25 cellular contexts compared by ENCODE assay signal in the genomic region with DNA sequence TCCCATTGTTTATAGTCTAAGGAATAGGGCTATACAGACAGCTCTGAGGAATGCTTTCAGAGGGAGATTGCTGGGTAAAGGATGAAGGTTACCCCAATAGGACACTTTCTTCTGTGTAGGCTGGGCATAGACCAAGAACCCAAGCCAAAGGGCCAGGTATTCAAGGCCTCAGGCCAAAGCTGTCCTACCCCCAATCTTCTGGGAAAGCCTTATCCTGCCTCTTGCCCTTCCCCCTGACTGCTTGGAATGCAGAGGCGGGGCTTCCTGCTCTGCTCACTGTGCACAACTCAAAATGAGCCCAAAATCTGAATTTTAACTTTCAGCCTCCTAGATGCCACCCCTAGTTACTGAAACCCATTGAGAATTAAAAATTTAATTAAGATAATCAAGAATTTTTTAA. TPM values are rescaled to one million over a fixed set of nuclear protein-coding genes. Genes with fewer than 3 reads are reported as not detected.
DNase-seq lines count a peak whose midpoint lies in the region; ATAC-seq, FAIRE-seq and TF ChIP-seq lines count a peak whose summit lies in the region.
"Had no signal": no experiment of that assay in that cellular context is flagged by ENCODE, and none has a peak within 500 bp of the region (broad histone marks: within the 10 kb centered on the region; RNA-seq: fewer than 3 reads in every experiment).

No MANE protein-coding gene starts in this region.

- FAIRE-seq in RCC 7860 (lab: Jason Lieb, UNC): no peak
- FAIRE-seq: A204.1, G401.6, GM12891, GM19239, HepG2 had no signal

- H3K27ac ChIP-seq in endodermal cell (ENCODE audit: low read depth, low read length): no peak overlapping the region

- peaks cover 2% of the 10 kb centered on the region for H3K27me3 Mint-ChIP-seq in endodermal cell (ENCODE audit: insufficient read depth)
- H3K27me3 Mint-ChIP-seq: IgD-negative memory B cell had no signal

- peaks cover 2% of the 10 kb centered on the region for H3K4me1 Mint-ChIP-seq in endodermal cell

- no peak overlapping the region for H3K9ac ChIP-seq in NT2/D1 (ENCODE audit: insufficient read length, low read depth)
- no peak overlapping the region for H3K9ac ChIP-seq in endodermal cell (ENCODE audit: extremely low read depth, low read length, poor library complexity, severe bottlenecking)

- H3K36me3 Mint-ChIP-seq in endodermal cell (ENCODE audit: low read depth): no peaks in the 10 kb centered on the region
- H3K36me3 Mint-ChIP-seq: CD4-positive, CD25-positive, alpha-beta regulatory T cell; CD8-positive, alpha-beta memory T cell; IgD-negative memory B cell had no signal

- no peak for ATAC-seq in HG03520 (IDR thresholded peaks at IDR 0.05; ENCODE audit: unreplicated experiment)
- ATAC-seq: HepG2 had no signal

- no peak overlapping the region for H3K4me3 Mint-ChIP-seq in endodermal cell
- H3K4me3 Mint-ChIP-seq: CD4-positive, CD25-positive, alpha-beta regulatory T cell; CD8-positive, alpha-beta memory T cell; IgD-negative memory B cell had no signal

- no peak overlapping the region for H3K4me3 ChIP-seq in NT2/D1 (ENCODE audit: insufficient read length, low read depth)
- H3K4me3 ChIP-seq in endodermal cell (ENCODE audit: low read length): no peak overlapping the region
- H3K4me3 ChIP-seq: HAP-1 had no signal

- no peak for TF ChIP-seq CTCF in endodermal cell (conservative IDR thresholded peaks at IDR 0.05)

- H3K9me3 Mint-ChIP-seq in endodermal cell: no peaks in the 10 kb centered on the region
- H3K9me3 Mint-ChIP-seq: CD8-positive, alpha-beta memory T cell; IgD-negative memory B cell had no signal

- H3K4me1 ChIP-seq in NT2/D1 (ENCODE audit: insufficient read depth, insufficient read length) (no peaks in the 10 kb centered on the region), endodermal cell (ENCODE audit: control insufficient read depth, insufficient read depth, low read length) (peaks cover 3% of the 10 kb centered on the region)
- H3K4me1 ChIP-seq: BE2C, HAP-1 had no signal

- 76 to 100% methylated on average over 1 of the region's 1 CpG for WGBS in endodermal cell (ENCODE audit: insufficient coverage in 1 of 2, insufficient read length in 1 of 2), 2 experiments

- H3K36me3 ChIP-seq in NT2/D1 (ENCODE audit: insufficient read depth, insufficient read length, low read length) (no peaks in the 10 kb centered on the region), endodermal cell (ENCODE audit: control insufficient read depth, insufficient read depth, low read length) (no peaks in the 10 kb centered on the region)
- H3K36me3 ChIP-seq: BE2C, HAP-1 had no signal

- H3K9me3 ChIP-seq in NT2/D1 (ENCODE audit: insufficient read depth, low read length) (no peaks in the 10 kb centered on the region), endodermal cell (ENCODE audit: control insufficient read depth, low read length) (no peaks in the 10 kb centered on the region)
- H3K9me3 ChIP-seq: BE2C, HAP-1 had no signal

- no peaks in the 10 kb centered on the region for H3K27me3 ChIP-seq in NT2/D1 (ENCODE audit: insufficient read depth, insufficient read length)
- no peaks in the 10 kb centered on the region for H3K27me3 ChIP-seq in endodermal cell (ENCODE audit: control insufficient read depth, insufficient read depth, low read length, poor library complexity, severe bottlenecking)
- H3K27me3 ChIP-seq: BE2C had no signal

- H3K27ac Mint-ChIP-seq in endodermal cell: no peak overlapping the region
- H3K27ac Mint-ChIP-seq: CD4-positive, CD25-positive, alpha-beta regulatory T cell; IgD-negative memory B cell had no signal

- peak; percentile 25 for DNase-seq in NT2/D1 (ENCODE audit: low read depth, low spot score)
- DNase-seq in endodermal cell: peak; percentile 60
- DNase-seq in iPS-NIHi7 (ENCODE audit: extremely low spot score): peak; percentile 38
- DNase-seq in RCC 7860 (ENCODE audit: low spot score): no peak
- DNase-seq in foreskin melanocyte: no peak
- DNase-seq: ACHN; BE2C; C1 segment of cervical spinal cord; CD4-positive, CD25-positive, alpha-beta regulatory T cell; CD8-positive, alpha-beta memory T cell; COR-L47; DMS 273 treated with DMSO at 0.1 percent for 48 hours; DMS53; DND-41; EL; GOT3; KG1 had no signal

RNA-seq across cellular contexts. Expression of gene OR10Z1, which starts 2.2 kb away (rescaled TPM):
- not detected for total RNA-seq in endodermal cell
- not detected for polyA plus RNA-seq in endodermal cell (2013, experiment 1 of 2)
- not detected for polyA plus RNA-seq in endodermal cell (2013, experiment 2 of 2)
- total RNA-seq: CD4-positive, CD25-positive, alpha-beta regulatory T cell; CD8-positive, alpha-beta memory T cell; HepG2 had no signal
- polyA plus RNA-seq: CD4-positive, CD25-positive, alpha-beta regulatory T cell; CD8-positive, alpha-beta memory T cell; HepG2; IgD-negative memory B cell had no signal

RNA-seq across cellular contexts. Expression of gene OR10X1, which starts 27.6 kb away (rescaled TPM):
- not detected for total RNA-seq in endodermal cell
- polyA plus RNA-seq in endodermal cell (2013, experiment 1 of 2): not detected
- not detected for polyA plus RNA-seq in endodermal cell (2013, experiment 2 of 2)
- total RNA-seq: CD4-positive, CD25-positive, alpha-beta regulatory T cell; CD8-positive, alpha-beta memory T cell; HepG2 had no signal
- polyA plus RNA-seq: CD4-positive, CD25-positive, alpha-beta regulatory T cell; CD8-positive, alpha-beta memory T cell; HepG2; IgD-negative memory B cell had no signal

RNA-seq across cellular contexts. Expression of gene OR6P1, which starts 36.9 kb away (rescaled TPM):
- total RNA-seq in endodermal cell: not detected
- polyA plus RNA-seq in endodermal cell (2013, experiment 1 of 2): not detected
- polyA plus RNA-seq in endodermal cell (2013, experiment 2 of 2): not detected
- total RNA-seq: CD4-positive, CD25-positive, alpha-beta regulatory T cell; CD8-positive, alpha-beta memory T cell; HepG2 had no signal
- polyA plus RNA-seq: CD4-positive, CD25-positive, alpha-beta regulatory T cell; CD8-positive, alpha-beta memory T cell; HepG2; IgD-negative memory B cell had no signal

RNA-seq across cellular contexts. Expression of gene OR6Y1, which starts 53.1 kb away (rescaled TPM):
- not detected for total RNA-seq in endodermal cell
- not detected for polyA plus RNA-seq in endodermal cell (2013, experiment 1 of 2)
- polyA plus RNA-seq in endodermal cell (2013, experiment 2 of 2): not detected
- total RNA-seq: CD4-positive, CD25-positive, alpha-beta regulatory T cell; CD8-positive, alpha-beta memory T cell; HepG2 had no signal
- polyA plus RNA-seq: CD4-positive, CD25-positive, alpha-beta regulatory T cell; CD8-positive, alpha-beta memory T cell; HepG2; IgD-negative memory B cell had no signal

Comparison
In these comparisons a context has a peak if more than half of its experiments do, and no peak if none do; other contexts are left out.
1. DNase-seq: peak in NT2/D1 (single experiment), endodermal cell (single experiment) and iPS-NIHi7 (single experiment); none in RCC 7860 (single experiment) and foreskin melanocyte (single experiment).